In the genomic region with DNA sequence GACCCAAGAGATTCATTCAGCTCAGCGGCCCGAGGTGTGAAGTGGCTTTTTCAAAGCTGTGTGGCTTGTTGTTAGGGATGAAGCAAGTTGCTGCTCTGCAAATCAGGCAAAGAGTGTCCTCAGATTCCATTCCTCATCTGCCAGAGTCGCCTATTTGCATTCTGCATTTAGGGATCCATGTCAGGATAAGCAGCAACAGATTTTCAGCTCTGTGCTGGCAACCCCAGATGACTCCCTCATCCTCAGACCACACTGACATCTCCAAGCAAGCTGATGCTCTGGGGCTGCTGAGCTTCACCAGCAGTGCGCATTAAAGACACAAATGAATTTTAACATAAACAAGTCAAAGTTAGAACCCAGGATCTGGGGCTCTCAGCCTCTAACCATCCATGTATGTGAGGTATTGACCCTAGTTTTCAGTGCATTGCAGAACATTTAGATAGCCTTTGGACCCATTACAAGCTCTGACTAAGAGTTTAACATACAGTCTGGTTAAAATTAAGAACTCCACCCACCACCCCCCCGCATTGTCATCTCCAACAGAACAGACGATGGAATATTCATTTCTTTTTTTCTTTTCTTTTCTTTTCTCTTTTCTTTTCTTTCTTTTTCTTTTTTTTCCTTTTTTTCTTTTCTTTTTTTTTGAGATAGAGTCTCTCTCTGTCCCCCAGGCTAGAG, we compare ENCODE assay signal across 1 cellular context.
TF ChIP-seq lines count a peak whose summit lies in the region.

No MANE protein-coding gene starts in this region.

TF ChIP-seq in K562, 482 proteins besides CTCF, POLR2A, EP300 and RAD21:
- TF ChIP-seq CTBP1 (IDR thresholded peaks at IDR 0.05; ENCODE audit: borderline replicate concordance), result no peak
- no peak for TF ChIP-seq ZNF444 (CRISPR knock-in tag; IDR thresholded peaks at IDR 0.05)
- TF ChIP-seq, protein P1, sequence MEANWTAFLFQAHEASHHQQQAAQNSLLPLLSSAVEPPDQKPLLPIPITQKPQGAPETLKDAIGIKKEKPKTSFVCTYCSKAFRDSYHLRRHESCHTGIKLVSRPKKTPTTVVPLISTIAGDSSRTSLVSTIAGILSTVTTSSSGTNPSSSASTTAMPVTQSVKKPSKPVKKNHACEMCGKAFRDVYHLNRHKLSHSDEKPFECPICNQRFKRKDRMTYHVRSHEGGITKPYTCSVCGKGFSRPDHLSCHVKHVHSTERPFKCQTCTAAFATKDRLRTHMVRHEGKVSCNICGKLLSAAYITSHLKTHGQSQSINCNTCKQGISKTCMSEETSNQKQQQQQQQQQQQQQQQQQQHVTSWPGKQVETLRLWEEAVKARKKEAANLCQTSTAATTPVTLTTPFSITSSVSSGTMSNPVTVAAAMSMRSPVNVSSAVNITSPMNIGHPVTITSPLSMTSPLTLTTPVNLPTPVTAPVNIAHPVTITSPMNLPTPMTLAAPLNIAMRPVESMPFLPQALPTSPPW (CRISPR knock-in tag; IDR thresholded peaks at IDR 0.05), result peak; percentile 38
- no peak for TF ChIP-seq ZBTB5 (IDR thresholded peaks at IDR 0.05)
